17 cellular contexts compared by ENCODE assay signal in genomic region chr3:4606915-4607314, GRCh38.
"Had no signal": no experiment of that assay in that cellular context is flagged by ENCODE, and none has a peak within 500 bp of the region (broad histone marks: within the 10 kb centered on the region; RNA-seq: fewer than 3 reads in every experiment).

No MANE protein-coding gene starts in this region.

- H3K4me3 ChIP-seq: ascending aorta, breast epithelium, psoas muscle, right lobe of liver, smooth muscle cell, stomach, testis, upper lobe of right lung had no signal

- H3K36me3 ChIP-seq: ascending aorta, breast epithelium, right lobe of liver, stomach, upper lobe of right lung had no signal

- H3K4me1 ChIP-seq: ascending aorta, breast epithelium, psoas muscle, testis had no signal

- H3K27ac Mint-ChIP-seq: activated T-helper 1 cell treated with anti-CD3 and anti-CD28 coated beads, Interleukin-12 subunit alpha, Interleukin-12 subunit beta, Interleukin-2, Interleukin-4 antibody, amounts not matched to agents 30 ng/mL and 10 ng/mL and 1 ng/mL, durations not matched to agents 14 hours and 24 hours and 36 hours; T-helper 2 cell treated with Interferon-gamma antibody and Interleukin-4, amounts not matched to agents 5 μg/mL and 100 μg/mL, for 36 hours had no signal

- H3K27me3 ChIP-seq: ascending aorta, breast epithelium, right lobe of liver, stomach, testis, upper lobe of right lung had no signal

- H3K27ac ChIP-seq: ascending aorta, breast epithelium, psoas muscle, right lobe of liver, stomach, testis, upper lobe of right lung had no signal

- ATAC-seq: esophagus mucosa, left lobe of liver, psoas muscle, right lobe of liver, upper lobe of right lung had no signal

- H3K27me3 Mint-ChIP-seq: memory B cell had no signal

- H3K9me3 ChIP-seq: ascending aorta, breast epithelium, psoas muscle, right lobe of liver, stomach, testis, upper lobe of right lung had no signal

- H3K9me3 Mint-ChIP-seq: activated T-helper 1 cell treated with anti-CD3 and anti-CD28 coated beads, Interleukin-12 subunit alpha, Interleukin-12 subunit beta, Interleukin-2, Interleukin-4 antibody, amounts not matched to agents 30 ng/mL and 10 ng/mL and 1 ng/mL, durations not matched to agents 14 hours and 24 hours and 36 hours; memory B cell; T-helper 2 cell treated with Interferon-gamma antibody and Interleukin-4, amounts not matched to agents 5 μg/mL and 100 μg/mL, for 36 hours had no signal

- DNase-seq: activated CD4-positive, alpha-beta T cell treated with anti-CD3 and anti-CD28 coated beads, Interleukin-2, amount 50 U/mL, for 1 hour; activated CD8-positive, alpha-beta memory T cell treated with anti-CD3 and anti-CD28 coated beads for 24 hours; foreskin fibroblast; glutamatergic neuron; psoas muscle; right lobe of liver; stomach; testis; upper lobe of right lung had no signal

- H3K4me3 Mint-ChIP-seq: activated T-helper 1 cell treated with anti-CD3 and anti-CD28 coated beads, Interleukin-12 subunit alpha, Interleukin-12 subunit beta, Interleukin-2, Interleukin-4 antibody, amounts not matched to agents 30 ng/mL and 10 ng/mL and 1 ng/mL, durations not matched to agents 14 hours and 24 hours and 36 hours; memory B cell; T-helper 2 cell treated with Interferon-gamma antibody and Interleukin-4, amounts not matched to agents 5 μg/mL and 100 μg/mL, for 36 hours had no signal
